ENCODE assay signal across 1 cellular context in genomic region chr22:39913321-39913720, GRCh38.
TF ChIP-seq lines count a peak whose summit lies in the region.

No MANE protein-coding gene starts in this region.

TF ChIP-seq in GM12878, 131 proteins besides CTCF, POLR2A, EP300 and RAD21:
- no peak for TF ChIP-seq CBFB (IDR thresholded peaks at IDR 0.05; ENCODE audit: low read depth)
- TF ChIP-seq POLR2AphosphoS5 (IDR thresholded peaks at IDR 0.05; ENCODE audit: low read length) = no peak
- TF ChIP-seq PAX5 (IDR thresholded peaks at IDR 0.05; ENCODE audit: borderline replicate concordance, low read depth, low read length) = no peak
- TF ChIP-seq MXI1 (IDR thresholded peaks at IDR 0.05; ENCODE audit: low read depth, low read length) = no peak
- no peak for TF ChIP-seq SUZ12 (IDR thresholded peaks at IDR 0.05; ENCODE audit: unreplicated experiment)
- TF ChIP-seq JUND (IDR thresholded peaks at IDR 0.05; ENCODE audit: low read depth, low read length) = no peak
- no peak for TF ChIP-seq EED (IDR thresholded peaks at IDR 0.05; ENCODE audit: low read depth)
- no peak for TF ChIP-seq FOXM1 (IDR thresholded peaks at IDR 0.05; ENCODE audit: low read depth, low read length)
- TF ChIP-seq KDM1A (IDR thresholded peaks at IDR 0.05; ENCODE audit: borderline replicate concordance) = no peak
